8 cellular contexts compared by ENCODE assay signal in the genomic region with DNA sequence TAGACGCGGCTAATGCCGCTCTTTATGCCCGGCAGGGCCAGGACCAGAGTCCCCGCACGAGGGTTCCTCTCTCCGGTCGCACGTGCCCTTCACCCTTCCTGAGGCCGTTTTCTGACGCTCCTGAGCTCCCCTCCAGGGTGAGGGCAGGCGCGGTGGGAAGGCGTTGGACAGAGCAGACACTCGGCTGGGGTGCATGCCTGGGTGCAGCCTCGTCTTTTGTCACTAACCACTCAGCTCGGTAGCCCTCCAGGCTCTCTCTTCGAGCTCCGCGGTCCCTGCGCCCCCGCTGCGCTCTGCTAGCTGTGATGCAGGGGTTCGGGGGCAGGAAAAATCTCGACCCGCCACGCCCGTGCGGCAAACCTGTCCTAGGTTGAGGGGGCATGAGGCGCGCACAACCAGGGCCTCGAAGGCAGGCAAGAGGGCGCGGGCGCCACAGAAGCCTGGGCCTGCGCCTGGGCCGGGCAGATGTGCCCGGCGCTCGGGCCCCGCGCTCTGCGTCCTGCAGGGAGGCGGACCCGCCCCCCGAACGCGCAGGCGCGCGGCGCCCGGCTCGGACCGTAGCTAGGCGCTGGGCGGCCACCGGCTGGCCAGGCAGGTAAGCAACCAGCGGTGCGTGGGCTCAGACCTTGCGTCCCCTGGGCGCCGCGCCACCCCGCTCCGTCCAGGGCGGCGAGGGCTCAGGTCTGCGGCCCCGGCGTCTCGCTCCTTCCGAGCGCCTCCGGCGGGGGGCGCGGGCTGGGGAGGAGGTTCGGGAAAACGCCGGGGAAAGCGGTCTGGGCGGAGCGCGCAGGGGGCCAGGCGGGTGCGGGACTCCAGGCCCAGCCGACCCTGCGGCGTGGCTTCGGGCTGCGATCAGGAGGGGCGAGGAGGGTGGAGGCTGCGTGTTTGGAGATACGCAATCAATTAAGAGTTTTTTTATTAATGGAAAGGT. TPM values are rescaled to one million over a fixed set of nuclear protein-coding genes. Genes with fewer than 3 reads are reported as not detected.
DNase-seq lines count a peak whose midpoint lies in the region; ATAC-seq and TF ChIP-seq lines count a peak whose summit lies in the region.

L3MBTL1 (plus strand) TSS at position 548 of the 931 bp plus-strand sequence. CDS start 5,807 bp downstream, outside the sequence.

- DNase-seq in CD8-positive, alpha-beta memory T cell: peak in 1 of 5 donors; percentile 12
- peak; percentile 92 for DNase-seq in HuH-7.5 (ENCODE audit: low spot score)
- DNase-seq in activated CD8-positive, alpha-beta memory T cell treated with anti-CD3 and anti-CD28 coated beads, Interleukin-2, amount 10 ng/mL, durations not matched to agents 7 days and 5 days: no peak
- DNase-seq in fibroblast of pulmonary artery (ENCODE audit: low read depth): peak; percentile 43
- DNase-seq in naive thymus-derived CD4-positive, alpha-beta T cell: peak in 2 of 9 donors; percentile 9 to 38
- no peak for DNase-seq in activated gamma-delta T cell (lab: John Stamatoyannopoulos, UW)
- no peak for DNase-seq in H4 (ENCODE audit: low spot score)

- CTCF ChIA-PET in CD8-positive, alpha-beta memory T cell (lab: Charles Lee): no interaction called here
- CTCF ChIA-PET in activated CD8-positive, alpha-beta memory T cell treated with anti-CD3 and anti-CD28 coated beads, Interleukin-2, amount 10 ng/mL, durations not matched to agents 7 days and 5 days (lab: Charles Lee): interaction anchor here (0.5 kb wide), 1 partner anchor 119 kb away, joined by 3 read pairs; no protein-coding TSS in a partner anchor
- CTCF ChIA-PET in naive thymus-derived CD4-positive, alpha-beta T cell (lab: Charles Lee): no interaction called here

- H3K27ac ChIP-seq in CD8-positive, alpha-beta memory T cell (ENCODE audit: low read depth, low read length): no peak within 1 kb of the TSS
- no peak within 1 kb of the TSS for H3K27ac ChIP-seq in naive thymus-derived CD4-positive, alpha-beta T cell (ENCODE audit: low read depth, low read length)

- POLR2A ChIA-PET in CD8-positive, alpha-beta memory T cell (lab: Charles Lee): no interaction called here
- POLR2A ChIA-PET in naive thymus-derived CD4-positive, alpha-beta T cell (lab: Charles Lee): interaction anchor here (0.6 kb wide), 1 partner anchor 1504 kb away, joined by 3 read pairs; no protein-coding TSS in a partner anchor

- intact Hi-C loops in naive thymus-derived CD4-positive, alpha-beta T cell (cut with micrococcal nuclease): no loop called here

- peak; percentile 72 for ATAC-seq in activated CD8-positive, alpha-beta memory T cell treated with anti-CD3 and anti-CD28 coated beads, Interleukin-2, amount 10 ng/mL, durations not matched to agents 7 days and 5 days
- peak; percentile 46 for ATAC-seq in naive thymus-derived CD4-positive, alpha-beta T cell
- ATAC-seq in GM21825 (IDR thresholded peaks at IDR 0.05; ENCODE audit: unreplicated experiment): no peak

- peaks cover 0 to 10% (median 5%) of the 10 kb centered on the region in 3 donors for H3K4me1 Mint-ChIP-seq in CD8-positive, alpha-beta memory T cell
- H3K4me1 Mint-ChIP-seq in activated CD8-positive, alpha-beta memory T cell treated with anti-CD3 and anti-CD28 coated beads, Interleukin-2, amount 10 ng/mL, durations not matched to agents 7 days and 5 days: peaks cover 5% of the 10 kb centered on the region
- H3K4me1 Mint-ChIP-seq in naive thymus-derived CD4-positive, alpha-beta T cell: peaks cover 0 to 12% (median 7%) of the 10 kb centered on the region in 7 donors

- TF ChIP-seq CTCF in fibroblast of pulmonary artery (IDR thresholded peaks at IDR 0.05; ENCODE audit: low read length, missing control alignments): no peak

- peak within 1 kb of the TSS; percentile 32 for H3K4me3 ChIP-seq in CD8-positive, alpha-beta memory T cell (ENCODE audit: low read length)
- peak within 1 kb of the TSS; percentile 64 for H3K4me3 ChIP-seq in fibroblast of pulmonary artery (replicated peaks; ENCODE audit: low read depth, low read length)
- H3K4me3 ChIP-seq in naive thymus-derived CD4-positive, alpha-beta T cell (ENCODE audit: low read length): peak within 1 kb of the TSS; percentile 8

- no peaks in the 10 kb centered on the region for H3K36me3 ChIP-seq in CD8-positive, alpha-beta memory T cell (ENCODE audit: insufficient read depth, low read length)
- H3K36me3 ChIP-seq in naive thymus-derived CD4-positive, alpha-beta T cell (ENCODE audit: control insufficient read depth in 2 of 3, insufficient read depth in 3 of 3, low read length in 3 of 3): no peaks in the 10 kb centered on the region

- peak within 1 kb of the TSS; percentile 40 to 76 (median 72) for H3K4me3 Mint-ChIP-seq in CD8-positive, alpha-beta memory T cell
- peak within 1 kb of the TSS; percentile 47 for H3K4me3 Mint-ChIP-seq in activated CD8-positive, alpha-beta memory T cell treated with anti-CD3 and anti-CD28 coated beads, Interleukin-2, amount 10 ng/mL, durations not matched to agents 7 days and 5 days
- peak within 1 kb of the TSS; percentile 59 to 85 (median 66) for H3K4me3 Mint-ChIP-seq in naive thymus-derived CD4-positive, alpha-beta T cell

- H3K4me1 ChIP-seq in CD8-positive, alpha-beta memory T cell (ENCODE audit: insufficient read depth, low read length): peaks cover 4% of the 10 kb centered on the region
- peaks cover 0 to 4% of the 10 kb centered on the region in 2 donors for H3K4me1 ChIP-seq in naive thymus-derived CD4-positive, alpha-beta T cell (ENCODE audit: control insufficient read depth in 2 of 2, insufficient read depth in 2 of 2, low read length in 2 of 2)

- no peaks in the 10 kb centered on the region for H3K9me3 ChIP-seq in CD8-positive, alpha-beta memory T cell (ENCODE audit: low read length)
- H3K9me3 ChIP-seq in naive thymus-derived CD4-positive, alpha-beta T cell (ENCODE audit: control insufficient read depth in 2 of 3, low read length in 3 of 3): no peaks in the 10 kb centered on the region

- H3K9me3 Mint-ChIP-seq in CD8-positive, alpha-beta memory T cell: peaks cover 0 to 2% (median 0%) of the 10 kb centered on the region in 5 donors
- H3K9me3 Mint-ChIP-seq in activated CD8-positive, alpha-beta memory T cell treated with anti-CD3 and anti-CD28 coated beads, Interleukin-2, amount 10 ng/mL, durations not matched to agents 7 days and 5 days (ENCODE audit: low read depth): no peaks in the 10 kb centered on the region
- no peaks in the 10 kb centered on the region for H3K9me3 Mint-ChIP-seq in naive thymus-derived CD4-positive, alpha-beta T cell

- peak within 1 kb of the TSS in 1 of 8 donors; percentile 27 for H3K27ac Mint-ChIP-seq in CD8-positive, alpha-beta memory T cell
- no peak within 1 kb of the TSS for H3K27ac Mint-ChIP-seq in activated CD8-positive, alpha-beta memory T cell treated with anti-CD3 and anti-CD28 coated beads, Interleukin-2, amount 10 ng/mL, durations not matched to agents 7 days and 5 days
- peak within 1 kb of the TSS in 1 of 9 donors; percentile 7 for H3K27ac Mint-ChIP-seq in naive thymus-derived CD4-positive, alpha-beta T cell

- H3K27me3 Mint-ChIP-seq in CD8-positive, alpha-beta memory T cell: peaks cover 21 to 38% of the 10 kb centered on the region in 2 donors
- peaks cover 51% of the 10 kb centered on the region for H3K27me3 Mint-ChIP-seq in activated CD8-positive, alpha-beta memory T cell treated with anti-CD3 and anti-CD28 coated beads, Interleukin-2, amount 10 ng/mL, durations not matched to agents 7 days and 5 days
- peaks cover 28 to 59% (median 44%) of the 10 kb centered on the region in 5 donors for H3K27me3 Mint-ChIP-seq in naive thymus-derived CD4-positive, alpha-beta T cell

- peaks cover 6% of the 10 kb centered on the region for H3K27me3 ChIP-seq in CD8-positive, alpha-beta memory T cell (ENCODE audit: insufficient read depth, low read length, poor library complexity, severe bottlenecking)
- H3K27me3 ChIP-seq in naive thymus-derived CD4-positive, alpha-beta T cell (ENCODE audit: control insufficient read depth in 2 of 2, insufficient read depth in 2 of 2, low read length in 2 of 2): peaks cover 0 to 5% of the 10 kb centered on the region in 2 donors

- H3K36me3 Mint-ChIP-seq in CD8-positive, alpha-beta memory T cell: no peaks in the 10 kb centered on the region
- H3K36me3 Mint-ChIP-seq in activated CD8-positive, alpha-beta memory T cell treated with anti-CD3 and anti-CD28 coated beads, Interleukin-2, amount 10 ng/mL, durations not matched to agents 7 days and 5 days: no peaks in the 10 kb centered on the region
- H3K36me3 Mint-ChIP-seq in naive thymus-derived CD4-positive, alpha-beta T cell: peaks cover 0 to 4% (median 0%) of the 10 kb centered on the region in 5 donors

RNA-seq across cellular contexts. Expression of gene L3MBTL1, which starts in this region (rescaled TPM):
- total RNA-seq in CD8-positive, alpha-beta memory T cell: 1 to 10 TPM; 4.6 to 5.2 TPM
- polyA plus RNA-seq in CD8-positive, alpha-beta memory T cell: 1.8 TPM
- total RNA-seq in activated CD8-positive, alpha-beta memory T cell treated with anti-CD3 and anti-CD28 coated beads, Interleukin-2, amount 10 ng/mL, durations not matched to agents 7 days and 5 days: 1 to 10 TPM; 6.8 to 9.6 TPM
- total RNA-seq in naive thymus-derived CD4-positive, alpha-beta T cell: 10 to 100 TPM in 4 of 5 experiments, 1 to 10 TPM in 1; 8.6 to 24.7 (median 16.2) TPM
- 1 to 10 TPM in 1 of 2 donors, under 1 TPM in 1; 0.74 to 2.3 TPM for polyA plus RNA-seq in naive thymus-derived CD4-positive, alpha-beta T cell
- total RNA-seq in H4 (2014; rRNA removed; shearing (Covaris generic)): 0.76 and 1.1 TPM in 2 replicates

Comparison
In these comparisons a context has a peak if more than half of its experiments do, and no peak if none do; other contexts are left out.
1. DNase-seq: peak in HuH-7.5 (single experiment) and fibroblast of pulmonary artery (single experiment); none in activated CD8-positive, alpha-beta memory T cell treated with anti-CD3 and anti-CD28 coated beads, Interleukin-2, amount 10 ng/mL, durations not matched to agents 7 days and 5 days (single experiment), activated gamma-delta T cell (single experiment) and H4 (single experiment).
2. H3K4me3 ChIP-seq: peak in every context shown above with its lines; median percentile 64 in fibroblast of pulmonary artery; 32 in CD8-positive, alpha-beta memory T cell; 8 in naive thymus-derived CD4-positive, alpha-beta T cell.
3. Peak in every context shown above with its lines, with median percentiles within 50 percentile points of each other: H3K4me3 Mint-ChIP-seq.